ENCODE assay signal across 33 cellular contexts in the genomic region with DNA sequence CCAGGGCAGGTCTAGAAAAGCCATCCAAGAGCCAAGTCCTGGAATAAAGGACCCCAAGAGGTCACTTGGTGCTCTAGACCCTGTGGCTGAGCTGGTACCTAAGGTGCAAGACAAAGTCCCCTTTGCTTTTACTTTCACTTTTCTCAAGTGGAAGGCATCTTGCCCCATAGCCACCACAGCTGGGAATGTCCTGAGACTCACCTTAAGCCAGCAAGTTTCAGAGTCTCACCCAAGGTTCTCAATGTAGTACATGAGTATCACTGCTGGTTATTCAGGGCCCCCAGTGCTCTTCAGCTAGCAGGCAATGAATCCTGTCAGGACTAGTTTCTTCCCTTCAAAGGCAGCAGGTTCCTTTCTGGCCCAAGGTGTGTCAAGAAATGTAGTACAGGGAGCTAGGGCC.
"Had no signal": no experiment of that assay in that cellular context is flagged by ENCODE, and none has a peak within 500 bp of the region (broad histone marks: within the 10 kb centered on the region; RNA-seq: fewer than 3 reads in every experiment).

No MANE protein-coding gene starts in this region.

- ATAC-seq: activated CD8-positive, alpha-beta memory T cell treated with anti-CD3 and anti-CD28 coated beads, Interleukin-2, amount 10 ng/mL, durations not matched to agents 7 days and 5 days; Right ventricle myocardium inferior; SK-N-SH treated with all-trans-retinoic acid at 6 μM for 48 hours; T-cell; T-helper 17 cell had no signal

- H3K4me3 ChIP-seq: ascending aorta, cardiac muscle cell, colonic mucosa, PC-9 had no signal

- H2AFZ ChIP-seq: PC-9 had no signal

- H3K27me3 ChIP-seq: ascending aorta, cardiac muscle cell, colonic mucosa had no signal

- H3K4me3 Mint-ChIP-seq: activated B cell treated with CpG ODN at 0.5 μM for 24 hours; activated CD8-positive, alpha-beta memory T cell treated with anti-CD3 and anti-CD28 coated beads, Interleukin-2, amount 10 ng/mL, durations not matched to agents 7 days and 5 days; activated naive CD4-positive, alpha-beta T cell treated with anti-CD3 and anti-CD28 coated beads, Interleukin-2, amount 10 ng/mL, durations not matched to agents 7 days and 5 days; activated naive CD8-positive, alpha-beta T cell; central memory CD8-positive, alpha-beta T cell; T-cell; T-helper 17 cell had no signal

- H3K27ac Mint-ChIP-seq: activated B cell treated with CpG ODN at 0.5 μM for 24 hours; activated CD8-positive, alpha-beta memory T cell treated with anti-CD3 and anti-CD28 coated beads, Interleukin-2, amount 10 ng/mL, durations not matched to agents 7 days and 5 days; activated naive CD4-positive, alpha-beta T cell treated with anti-CD3 and anti-CD28 coated beads, Interleukin-2, amount 10 ng/mL, durations not matched to agents 7 days and 5 days; activated naive CD8-positive, alpha-beta T cell; T-cell; T-helper 17 cell had no signal

- H3K9me3 Mint-ChIP-seq: central memory CD8-positive, alpha-beta T cell had no signal

- H3K27ac ChIP-seq: ascending aorta, cardiac muscle cell, colonic mucosa, PC-9, RWPE1, VCaP had no signal

- DNase-seq: activated B cell treated with CpG ODN at 0.5 μM for 24 hours; activated CD4-positive, alpha-beta T cell treated with anti-CD3 and anti-CD28 coated beads for 4 hours; activated CD4-positive, alpha-beta T cell treated with anti-CD3 and anti-CD28 coated beads, Interleukin-2, amount 50 U/mL, for 4 hours; activated CD4-positive, CD25-positive, alpha-beta regulatory T cell treated with anti-CD3 and anti-CD28 coated beads, Interleukin-2, amount 50 U/mL, for 72 hours; activated CD8-positive, alpha-beta memory T cell treated with anti-CD3 and anti-CD28 coated beads for 24 hours; activated CD8-positive, alpha-beta memory T cell treated with anti-CD3 and anti-CD28 coated beads, Interleukin-2, amount 10 ng/mL, durations not matched to agents 7 days and 5 days; activated CD8-positive, alpha-beta memory T cell treated with anti-CD3 and anti-CD28 coated beads, Interleukin-2, amount 50 U/mL, for 48 hours; activated effector memory CD4-positive, alpha-beta T cell treated with Interleukin-2 at 50 U/mL for 16 hours; activated naive CD4-positive, alpha-beta T cell treated with anti-CD3 and anti-CD28 coated beads, Interleukin-2, amount 10 ng/mL, durations not matched to agents 7 days and 5 days; activated T-cell treated with anti-CD3 and anti-CD28 coated beads, Interleukin-2, amount 50 U/mL, for 48 hours; amygdala; colonic mucosa; Kasumi-1; KBM-7; NCI-H1105; NCI-H1436; NCI-H1694; NCI-H1930; NCI-H345; NCI-H524 treated with DMSO at 0.1 percent for 48 hours; NK-92 treated with Interleukin-12 subunit alpha and Interleukin-12 subunit beta, amount 100 ng/mL, for 24 hours; PC-9; SIG-M5; T-cell; T-helper 17 cell had no signal

- H3K4me1 Mint-ChIP-seq: activated B cell treated with CpG ODN at 0.5 μM for 24 hours; central memory CD8-positive, alpha-beta T cell had no signal

- H3K36me3 Mint-ChIP-seq: activated naive CD4-positive, alpha-beta T cell treated with anti-CD3 and anti-CD28 coated beads, Interleukin-2, amount 10 ng/mL, durations not matched to agents 7 days and 5 days had no signal

- H3K9me3 ChIP-seq: ascending aorta, colonic mucosa had no signal

- H3K4me1 ChIP-seq: ascending aorta, colonic mucosa had no signal

- H3K36me3 ChIP-seq: ascending aorta, cardiac muscle cell, colonic mucosa had no signal

- H3K4me2 ChIP-seq: PC-9 had no signal
